ENCODE assay signal across 21 cellular contexts in genomic region chr17:51653902-51654301, GRCh38.
DNase-seq lines count a peak whose midpoint lies in the region; ATAC-seq and TF ChIP-seq lines count a peak whose summit lies in the region.
"Had no signal": no experiment of that assay in that cellular context is flagged by ENCODE, and none has a peak within 500 bp of the region (broad histone marks: within the 10 kb centered on the region; RNA-seq: fewer than 3 reads in every experiment).

No MANE protein-coding gene starts in this region.

- H3K4me1 Mint-ChIP-seq in endodermal cell, result peaks cover 18% of the 10 kb centered on the region
- H3K4me1 Mint-ChIP-seq in neural progenitor cell, result peaks cover 10% of the 10 kb centered on the region
- H3K4me1 Mint-ChIP-seq: activated CD4-positive, alpha-beta memory T cell treated with anti-CD3 and anti-CD28 coated beads, Interleukin-2, amount 10 ng/mL, durations not matched to agents 7 days and 5 days; activated naive CD4-positive, alpha-beta T cell treated with anti-CD3 and anti-CD28 coated beads, Interleukin-2, amount 50 U/mL, for 24 hours; memory B cell; naive thymus-derived CD8-positive, alpha-beta T cell had no signal

- intact Hi-C loops in upper lobe of right lung (cut with DNase I) (no loop called here), spleen (cut with DNase I; ENCODE audit: low total_unique reads) (no loop called here)

- no peak overlapping the region for H3K27ac Mint-ChIP-seq in endodermal cell
- no peak overlapping the region for H3K27ac Mint-ChIP-seq in neural progenitor cell
- H3K27ac Mint-ChIP-seq: activated CD4-positive, alpha-beta memory T cell treated with anti-CD3 and anti-CD28 coated beads, Interleukin-2, amount 10 ng/mL, durations not matched to agents 7 days and 5 days; activated naive CD4-positive, alpha-beta T cell treated with anti-CD3 and anti-CD28 coated beads, Interleukin-2, amount 50 U/mL, for 24 hours; memory B cell; naive thymus-derived CD8-positive, alpha-beta T cell had no signal

- no peak overlapping the region for H3K4me3 Mint-ChIP-seq in endodermal cell
- H3K4me3 Mint-ChIP-seq in neural progenitor cell, result no peak overlapping the region
- H3K4me3 Mint-ChIP-seq: activated CD4-positive, alpha-beta memory T cell treated with anti-CD3 and anti-CD28 coated beads, Interleukin-2, amount 10 ng/mL, durations not matched to agents 7 days and 5 days; activated naive CD4-positive, alpha-beta T cell treated with anti-CD3 and anti-CD28 coated beads, Interleukin-2, amount 50 U/mL, for 24 hours; activated T-cell treated with anti-CD3 and anti-CD28 coated beads, Interleukin-2, amount 50 U/mL, for 4 hours; memory B cell; naive thymus-derived CD8-positive, alpha-beta T cell had no signal

- H3F3A ChIP-seq in neural progenitor cell (ENCODE audit: low read depth), result no peaks in the 10 kb centered on the region

- no peaks in the 10 kb centered on the region for H3K9me3 Mint-ChIP-seq in endodermal cell
- no peaks in the 10 kb centered on the region for H3K9me3 Mint-ChIP-seq in neural progenitor cell
- H3K9me3 Mint-ChIP-seq: activated CD4-positive, alpha-beta memory T cell treated with anti-CD3 and anti-CD28 coated beads, Interleukin-2, amount 10 ng/mL, durations not matched to agents 7 days and 5 days; activated naive CD4-positive, alpha-beta T cell treated with anti-CD3 and anti-CD28 coated beads, Interleukin-2, amount 50 U/mL, for 24 hours; activated T-cell treated with anti-CD3 and anti-CD28 coated beads, Interleukin-2, amount 50 U/mL, for 4 hours; memory B cell; naive thymus-derived CD8-positive, alpha-beta T cell had no signal

- no peaks in the 10 kb centered on the region for H3K79me2 ChIP-seq in neural progenitor cell (ENCODE audit: low read depth)

- H3K36me3 ChIP-seq in endodermal cell (ENCODE audit: control insufficient read depth, insufficient read depth, low read length), result no peaks in the 10 kb centered on the region
- H3K36me3 ChIP-seq in neural progenitor cell, result no peaks in the 10 kb centered on the region
- H3K36me3 ChIP-seq in upper lobe of right lung, result no peaks in the 10 kb centered on the region
- no peaks in the 10 kb centered on the region for H3K36me3 ChIP-seq in spleen
- H3K36me3 ChIP-seq: gastroesophageal sphincter, prostate gland, thyroid gland had no signal

- H4K20me1 ChIP-seq in neural progenitor cell (ENCODE audit: low read depth), result no peaks in the 10 kb centered on the region

- H3K27me3 Mint-ChIP-seq in endodermal cell (ENCODE audit: insufficient read depth) (peaks cover 14% of the 10 kb centered on the region), neural progenitor cell (ENCODE audit: insufficient read depth, low read depth) (peaks cover 9% of the 10 kb centered on the region)

- H3K4me3 ChIP-seq in endodermal cell (ENCODE audit: low read length) (no peak overlapping the region), neural progenitor cell (no peak overlapping the region), upper lobe of right lung (no peak overlapping the region), spleen (no peak overlapping the region)
- H3K4me3 ChIP-seq: gastroesophageal sphincter, prostate gland, thyroid gland had no signal

- no peaks in the 10 kb centered on the region for H3K9me3 ChIP-seq in endodermal cell (ENCODE audit: control insufficient read depth, low read length)
- no peaks in the 10 kb centered on the region for H3K9me3 ChIP-seq in neural progenitor cell (ENCODE audit: low read depth)
- H3K9me3 ChIP-seq in upper lobe of right lung, result no peaks in the 10 kb centered on the region
- H3K9me3 ChIP-seq in spleen, result no peaks in the 10 kb centered on the region
- H3K9me3 ChIP-seq: gastroesophageal sphincter, prostate gland, thyroid gland had no signal

- no peak overlapping the region for H3K9ac ChIP-seq in endodermal cell (ENCODE audit: extremely low read depth, low read length, poor library complexity, severe bottlenecking)
- no peak overlapping the region for H3K9ac ChIP-seq in neural progenitor cell

- 33 to 51% methylated on average over 2 to 4 of the region's 5 CpGs for WGBS in endodermal cell (ENCODE audit: insufficient coverage in 1 of 2, insufficient read length in 1 of 2), 2 experiments
- WGBS in spleen, 5 donors, result 33 to 49% (median 36%) methylated on average over 5 of the region's 5 CpGs

- H3K4me1 ChIP-seq in endodermal cell (ENCODE audit: control insufficient read depth, insufficient read depth, low read length) (no peaks in the 10 kb centered on the region), neural progenitor cell (peaks cover 5% of the 10 kb centered on the region), upper lobe of right lung (no peaks in the 10 kb centered on the region), spleen (no peaks in the 10 kb centered on the region)
- H3K4me1 ChIP-seq: gastroesophageal sphincter, prostate gland, thyroid gland had no signal

- no peak for TF ChIP-seq POLR2A in spleen (IDR thresholded peaks at IDR 0.05)

- H3K36me3 Mint-ChIP-seq in endodermal cell (ENCODE audit: low read depth) (no peaks in the 10 kb centered on the region), neural progenitor cell (no peaks in the 10 kb centered on the region)
- H3K36me3 Mint-ChIP-seq: activated naive CD4-positive, alpha-beta T cell treated with anti-CD3 and anti-CD28 coated beads, Interleukin-2, amount 50 U/mL, for 24 hours; memory B cell; naive thymus-derived CD8-positive, alpha-beta T cell had no signal

- DNase-seq in H4 (ENCODE audit: low spot score) (peak; percentile 14), NCI-H524 (lab: John Stamatoyannopoulos, UW) (peak; percentile 77 to 94), endodermal cell (peak; percentile 83), neural progenitor cell (ENCODE audit: low spot score) (peak; percentile 56), SHP77 (lab: John Stamatoyannopoulos, UW) (no peak), upper lobe of right lung (no peak), spleen (no peak)
- DNase-seq: activated CD4-positive, alpha-beta memory T cell treated with anti-CD3 and anti-CD28 coated beads, Interleukin-2, amount 10 ng/mL, durations not matched to agents 7 days and 5 days; activated T-cell treated with anti-CD3 and anti-CD28 coated beads, Interleukin-2, amount 50 U/mL, for 4 hours; cortex of kidney; DMS153; naive thymus-derived CD8-positive, alpha-beta T cell; NCI-H187 treated with DMSO at 0.1 percent for 48 hours; NCI-H526 treated with DMSO at 0.1 percent for 48 hours; thyroid gland had no signal

- H3K27me3 ChIP-seq in endodermal cell (ENCODE audit: control insufficient read depth, insufficient read depth, low read length, poor library complexity, severe bottlenecking) (peaks cover 25% of the 10 kb centered on the region), neural progenitor cell (no peaks in the 10 kb centered on the region), upper lobe of right lung (no peaks in the 10 kb centered on the region), spleen (replicated peaks in 1 of 7) (peaks cover 0 to 21% (median 0%) of the 10 kb centered on the region in 7 donors)
- H3K27me3 ChIP-seq: thyroid gland had no signal

- peak overlapping the region; percentile 73 for H2AFZ ChIP-seq in neural progenitor cell (replicated peaks)

- H3K27ac ChIP-seq in endodermal cell (ENCODE audit: low read depth, low read length) (no peak overlapping the region), neural progenitor cell (no peak overlapping the region), upper lobe of right lung (no peak overlapping the region), spleen (no peak overlapping the region)
- H3K27ac ChIP-seq: gastroesophageal sphincter, prostate gland, thyroid gland had no signal

- ATAC-seq in GM21447 (IDR thresholded peaks at IDR 0.05; ENCODE audit: unreplicated experiment) (no peak), upper lobe of right lung (no peak)
- ATAC-seq: activated T-cell treated with anti-CD3 and anti-CD28 coated beads, Interleukin-2, amount 50 U/mL, for 4 hours; gastroesophageal sphincter; naive thymus-derived CD8-positive, alpha-beta T cell; Panc1 had no signal

- H3K4me2 ChIP-seq in neural progenitor cell, result no peak overlapping the region

- peak; percentile 64 for TF ChIP-seq CTCF in endodermal cell (conservative IDR thresholded peaks at IDR 0.05)
- TF ChIP-seq CTCF in neural progenitor cell (IDR thresholded peaks at IDR 0.05), result peak; percentile 13
- no peak for TF ChIP-seq CTCF in upper lobe of right lung (IDR thresholded peaks at IDR 0.05)
- no peak for TF ChIP-seq CTCF in spleen (IDR thresholded peaks at IDR 0.05 in 8 of 11, conservative IDR thresholded peaks at IDR 0.05 in 3 of 11)

Comparison
In these comparisons a context has a peak if more than half of its experiments do, and no peak if none do; other contexts are left out.
1. DNase-seq: peak in H4 (single experiment), NCI-H524 (2 of 2), endodermal cell (single experiment) and neural progenitor cell (single experiment); none in SHP77 (0 of 2), upper lobe of right lung (single experiment) and spleen (single experiment).
2. CTCF ChIP-seq: peak in endodermal cell (single experiment) and neural progenitor cell (single experiment); none in upper lobe of right lung (single experiment) and spleen (0 of 11).